In genomic region chr4:8283161-8283560, GRCh38 we compare ENCODE assay signal across 1 cellular context.
TF ChIP-seq lines count a peak whose summit lies in the region.

No MANE protein-coding gene starts in this region.

TF ChIP-seq in HEK293, 187 proteins besides CTCF, POLR2A, EP300 and RAD21 (continued from another document):
- TF ChIP-seq HOXD13 (CRISPR knock-in tag; IDR thresholded peaks at IDR 0.05; ENCODE audit: borderline replicate concordance) (no peak), TCF7L2 (IDR thresholded peaks at IDR 0.05; ENCODE audit: borderline replicate concordance, low read depth, low read length) (no peak), GFI1B (tag by site-specific recombination; IDR thresholded peaks at IDR 0.05) (no peak), PBX3 (CRISPR knock-in tag; IDR thresholded peaks at IDR 0.05) (no peak), ZNF548 (tag by site-specific recombination; IDR thresholded peaks at IDR 0.05) (no peak)
